Comparison of ENCODE assay signal across 8 cellular contexts in genomic region chr14:21385170-21385904, GRCh38. TPM values are rescaled to one million over a fixed set of nuclear protein-coding genes. Genes with fewer than 3 reads are reported as not detected.
DNase-seq lines count a peak whose midpoint lies in the region; ATAC-seq and TF ChIP-seq lines count a peak whose summit lies in the region.

No MANE protein-coding gene starts in this region.

- H4K20me1 ChIP-seq in SK-N-SH (ENCODE audit: insufficient read depth) (peaks cover 16% of the 10 kb centered on the region), smooth muscle cell (ENCODE audit: low read depth) (peaks cover 24% of the 10 kb centered on the region)

- H3K4me2 ChIP-seq in SK-N-SH (no peak overlapping the region; the same call in 1 of the 2 replicates), smooth muscle cell (no peak overlapping the region)

- POLR2A ChIA-PET in SK-N-SH (lab: Yijun Ruan, JAX), result interaction anchor here (1.2 kb wide), 1 partner anchor 126 kb away, joined by 6 read pairs; the partner anchor contains the start of gene METTL3

- H2AFZ ChIP-seq in SK-N-SH (ENCODE audit: low read depth), result no peak overlapping the region
- no peak overlapping the region for H2AFZ ChIP-seq in smooth muscle cell (ENCODE audit: low read depth)

- peaks cover 38% of the 10 kb centered on the region for H3K36me3 Mint-ChIP-seq in central memory CD8-positive, alpha-beta T cell (ENCODE audit: insufficient read depth)

- H3K9me3 ChIP-seq in SK-N-SH (no peaks in the 10 kb centered on the region), smooth muscle cell (replicated peaks; ENCODE audit: low read depth) (no peaks in the 10 kb centered on the region)

- no peak overlapping the region for H3K9ac ChIP-seq in SK-N-SH
- no peak overlapping the region for H3K9ac ChIP-seq in smooth muscle cell (ENCODE audit: low read depth)

- CTCF ChIA-PET in SK-N-SH (lab: Yijun Ruan, JAX), result interaction anchor here (0.6 to 1.1 kb wide), 2 partner anchors 22 to 96 kb away, joined by 3 read pairs; no protein-coding TSS in a partner anchor

- H3K9me2 ChIP-seq in SK-N-SH, result no peaks in the 10 kb centered on the region

- H3K9me3 Mint-ChIP-seq in central memory CD8-positive, alpha-beta T cell, result no peaks in the 10 kb centered on the region

- H3K4me1 Mint-ChIP-seq in central memory CD8-positive, alpha-beta T cell, result peaks cover 28% of the 10 kb centered on the region

- H3F3A ChIP-seq in SK-N-SH (replicated peaks; ENCODE audit: insufficient read depth) (peaks cover 40% of the 10 kb centered on the region), smooth muscle cell (ENCODE audit: low read depth) (peaks cover 15% of the 10 kb centered on the region)

- ATAC-seq in SK-N-SH treated with all-trans-retinoic acid at 6 μM for 48 hours, result no peak
- no peak for ATAC-seq in central memory CD8-positive, alpha-beta T cell (replicated peaks; ENCODE audit: extremely low read depth, poor library complexity, severe bottlenecking)
- no peak for ATAC-seq in HG03097 (IDR thresholded peaks at IDR 0.05; ENCODE audit: low FRiP score, unreplicated experiment)
- no peak for ATAC-seq in HG03045 (IDR thresholded peaks at IDR 0.05; ENCODE audit: unreplicated experiment)

- H3K27ac Mint-ChIP-seq in central memory CD8-positive, alpha-beta T cell (ENCODE audit: low read depth), result no peak overlapping the region

- DNase-seq in SK-N-SH (no peak), NCI-H146 treated with DMSO at 0.1 percent for 48 hours (lab: John Stamatoyannopoulos, UW; ENCODE audit: unreplicated experiment) (peak; percentile 59), smooth muscle cell (lab: John Stamatoyannopoulos, UW; ENCODE audit: unreplicated experiment) (no peak), posterior vena cava (ENCODE audit: low spot score) (no peak)
- no peak for DNase-seq in central memory CD8-positive, alpha-beta T cell (ENCODE audit: low spot score in 2 of 2)

- H3K27me3 ChIP-seq in SK-N-SH (ENCODE audit: insufficient read depth) (no peaks in the 10 kb centered on the region), smooth muscle cell (ENCODE audit: low read depth) (no peaks in the 10 kb centered on the region)

- peak overlapping the region; percentile 94 for H3K4me3 Mint-ChIP-seq in central memory CD8-positive, alpha-beta T cell

- intact Hi-C loops in posterior vena cava (cut with DNase I), result loop anchor here (10.0 kb wide), 1 partner anchor 121 kb away; the partner anchor contains the start of gene HNRNPC (in 2 of the 2)

- H3K27ac ChIP-seq in SK-N-SH (ENCODE audit: low read depth in 2 of 2, low read length in 1 of 2) (peak overlapping the region; percentile 94 to 98), smooth muscle cell (ENCODE audit: low read depth) (peak overlapping the region; percentile 97)

- no peak overlapping the region for H3K4me3 ChIP-seq in SK-N-SH (ENCODE audit: low read depth in 2 of 2, low read length in 1 of 2)
- H3K4me3 ChIP-seq in smooth muscle cell, result no peak overlapping the region

- TF ChIP-seq CTCF in SK-N-SH (IDR thresholded peaks at IDR 0.05) (no peak), smooth muscle cell (IDR thresholded peaks at IDR 0.05; ENCODE audit: borderline replicate concordance, insufficient read depth, poor library complexity, severe bottlenecking) (no peak)

- TF ChIP-seq EP300 in SK-N-SH (IDR thresholded peaks at IDR 0.05; ENCODE audit: borderline replicate concordance in 1 of 2, low read depth in 1 of 2, low read length in 1 of 2), result no peak

- no peak for TF ChIP-seq RAD21 in SK-N-SH (IDR thresholded peaks at IDR 0.05; ENCODE audit: low read length)

- H3K79me2 ChIP-seq in SK-N-SH (ENCODE audit: insufficient read depth) (peaks cover 35% of the 10 kb centered on the region), smooth muscle cell (ENCODE audit: low read depth) (peaks cover 34% of the 10 kb centered on the region)

- 92% methylated on average over 5 of the region's 7 CpGs for WGBS in SK-N-SH (ENCODE audit: low lambda C conversion rate)
- WGBS in smooth muscle cell (ENCODE audit: low lambda C conversion rate), result 99% methylated on average over 7 of the region's 7 CpGs

- peaks cover 18 to 19% of the 10 kb centered on the region in 2 experiments; a peak in 3 of 4 replicates for H3K4me1 ChIP-seq in SK-N-SH (ENCODE audit: control insufficient read depth in 1 of 2, insufficient read depth in 2 of 2, low read depth in 1 of 2, low read length in 1 of 2)
- peaks cover 23% of the 10 kb centered on the region for H3K4me1 ChIP-seq in smooth muscle cell (ENCODE audit: low read depth)

- peaks cover 36 to 50% of the 10 kb centered on the region in 2 experiments for H3K36me3 ChIP-seq in SK-N-SH (replicated peaks in 1 of 2; ENCODE audit: control insufficient read depth in 1 of 2, insufficient read depth in 2 of 2, low read length in 1 of 2)
- H3K36me3 ChIP-seq in smooth muscle cell (ENCODE audit: low read depth), result peaks cover 15% of the 10 kb centered on the region

- no peaks in the 10 kb centered on the region for H3K27me3 Mint-ChIP-seq in central memory CD8-positive, alpha-beta T cell

TF ChIP-seq in SK-N-SH, 30 proteins besides CTCF, POLR2A, EP300 and RAD21 (continues in another document):
- TF ChIP-seq TAF1 (IDR thresholded peaks at IDR 0.05; ENCODE audit: borderline replicate concordance, low read depth, low read length) (no peak), TEAD4 (IDR thresholded peaks at IDR 0.05; ENCODE audit: borderline replicate concordance, insufficient read depth) (no peak), ZBTB33 (IDR thresholded peaks at IDR 0.05; ENCODE audit: borderline replicate concordance, low read depth) (no peak), NRF1 (IDR thresholded peaks at IDR 0.05; ENCODE audit: low read depth, low read length) (no peak), MEF2A (IDR thresholded peaks at IDR 0.05; ENCODE audit: borderline replicate concordance, low read depth) (no peak), SIN3A (IDR thresholded peaks at IDR 0.05; ENCODE audit: borderline replicate concordance, low read depth, low read length) (no peak), PBX3 (IDR thresholded peaks at IDR 0.05) (no peak)

TF ChIP-seq in SK-N-SH treated with all-trans-retinoic acid at 6 μM for 48 hours, 23 proteins besides CTCF, POLR2A, EP300 and RAD21:
- no peak for TF ChIP-seq BACH2 (CRISPR knock-in tag; IDR thresholded peaks at IDR 0.05; ENCODE audit: borderline replicate concordance)
- TF ChIP-seq ESRRG (CRISPR knock-in tag; IDR thresholded peaks at IDR 0.05), result no peak
- no peak for TF ChIP-seq RARB (CRISPR knock-in tag; IDR thresholded peaks at IDR 0.05)
- TF ChIP-seq ZC3H10 (CRISPR knock-in tag; IDR thresholded peaks at IDR 0.05), result no peak
- no peak for TF ChIP-seq ISL1 (CRISPR knock-in tag; IDR thresholded peaks at IDR 0.05)
- no peak for TF ChIP-seq TSHZ2 (CRISPR knock-in tag; IDR thresholded peaks at IDR 0.05)
- no peak for TF ChIP-seq ZFP3 (CRISPR knock-in tag; IDR thresholded peaks at IDR 0.05)
- no peak for TF ChIP-seq TOX (CRISPR knock-in tag; IDR thresholded peaks at IDR 0.05; ENCODE audit: borderline replicate concordance)
- no peak for TF ChIP-seq CSDC2 (CRISPR knock-in tag; IDR thresholded peaks at IDR 0.05)
- no peak for TF ChIP-seq ZNF565 (CRISPR knock-in tag; conservative IDR thresholded peaks at IDR 0.05; ENCODE audit: low read depth)

RNA-seq across cellular contexts. Expression of gene SUPT16H, which starts 1.5 kb away (rescaled TPM):
- 53.7 and 65.6 TPM in 2 replicates for polyA plus RNA-seq in SK-N-SH (2012; rRNA removed)
- polyA plus RNA-seq in SK-N-SH (2012; cell fraction: cytosol; rRNA removed), result 67.7 and 69.1 TPM in 2 replicates
- 38.6 and 69.1 TPM in 2 replicates for polyA plus RNA-seq in SK-N-SH (2012; cell fraction: nucleus; rRNA removed)
- 62.9 and 68.0 TPM in 2 replicates for total RNA-seq in smooth muscle cell
- polyA plus RNA-seq in smooth muscle cell, result 52.3 and 55.1 TPM in 2 replicates
- 10 to 100 TPM; 47.9 to 56.5 TPM for total RNA-seq in posterior vena cava
